In genomic region chr5:136132557-136133415, GRCh38 we compare ENCODE assay signal across 8 cellular contexts. TPM values are rescaled to one million over a fixed set of nuclear protein-coding genes. Genes with fewer than 3 reads are reported as not detected.
DNase-seq lines count a peak whose midpoint lies in the region; FAIRE-seq lines count a peak whose summit lies in the region.

SMAD5 (plus strand) TSS chr5:136132845; CDS start chr5:136153761, 20,916 bp downstream.

- peak within 1 kb of the TSS; percentile 19 for H2BK5ac ChIP-seq in neuronal stem cell (ENCODE audit: low read length)

- peak within 1 kb of the TSS; percentile 95 for H3K9ac ChIP-seq in neuronal stem cell (ENCODE audit: low read depth, low read length, poor library complexity)
- H3K9ac ChIP-seq in subcutaneous abdominal adipose tissue (ENCODE audit: low read length in 5 of 5) = peak within 1 kb of the TSS; percentile 94 to 99 (median 99)

- H3K4me2 ChIP-seq in neuronal stem cell (ENCODE audit: insufficient read depth, low read length, poor library complexity, severe bottlenecking) = peak within 1 kb of the TSS; percentile 60

- peak within 1 kb of the TSS; percentile 67 for H3K4me3 ChIP-seq in H7 (ENCODE audit: insufficient read depth, low read depth, low read length)
- peak within 1 kb of the TSS; percentile 93 to 95 for H3K4me3 ChIP-seq in neuronal stem cell (ENCODE audit: low read length in 2 of 2)
- H3K4me3 ChIP-seq in subcutaneous abdominal adipose tissue (ENCODE audit: low read depth in 1 of 5, low read length in 5 of 5) = peak within 1 kb of the TSS; percentile 78 to 97 (median 94)

- peak within 1 kb of the TSS; percentile 83 for H3K23ac ChIP-seq in neuronal stem cell (ENCODE audit: low read depth, low read length, poor library complexity)

- H3K9me3 ChIP-seq in neuronal stem cell (replicated peaks in 1 of 2; ENCODE audit: control insufficient read depth in 2 of 2, insufficient read depth in 1 of 2, low read depth in 1 of 2, low read length in 2 of 2) = peaks cover 0 to 9% of the 10 kb centered on the region in 2 donors
- no peaks in the 10 kb centered on the region for H3K9me3 ChIP-seq in subcutaneous abdominal adipose tissue (ENCODE audit: control insufficient read depth in 5 of 5, low read length in 5 of 5)

- H2AK5ac ChIP-seq in neuronal stem cell (ENCODE audit: low read depth, low read length) = peak within 1 kb of the TSS; percentile 82

- peak within 1 kb of the TSS; percentile 98 for H3K18ac ChIP-seq in neuronal stem cell (ENCODE audit: low read length)

- no peaks in the 10 kb centered on the region for H3K27me3 ChIP-seq in H7 (ENCODE audit: control insufficient read depth, insufficient read depth, low read length)
- peaks cover 0 to 4% (median 0%) of the 10 kb centered on the region in 3 experiments for H3K27me3 ChIP-seq in neuronal stem cell (ENCODE audit: control insufficient read depth in 3 of 3, insufficient read depth in 3 of 3, low read depth in 1 of 3, low read length in 3 of 3)
- H3K27me3 ChIP-seq in subcutaneous abdominal adipose tissue (ENCODE audit: control insufficient read depth in 5 of 5, insufficient read depth in 4 of 5, low read length in 5 of 5) = peaks cover 0 to 3% (median 0%) of the 10 kb centered on the region in 5 donors

- no CpG with 5 or more reads among the region's 93 CpGs for WGBS in neuronal stem cell (ENCODE audit: extremely low coverage in 2 of 2, insufficient read length in 2 of 2, insufficient replicate concordance in 1 of 2), 2 donors

- H3K36me3 ChIP-seq in H7 (replicated peaks; ENCODE audit: control insufficient read depth, insufficient read depth, low read length) (no peaks in the 10 kb centered on the region), neuronal stem cell (replicated peaks in 1 of 2; ENCODE audit: control insufficient read depth in 2 of 2, insufficient read depth in 2 of 2, low read length in 2 of 2) (peaks cover 0 to 19% of the 10 kb centered on the region in 2 donors), subcutaneous abdominal adipose tissue (ENCODE audit: control insufficient read depth in 5 of 5, insufficient read depth in 5 of 5, low read length in 5 of 5) (no peaks in the 10 kb centered on the region)

- H4K91ac ChIP-seq in neuronal stem cell (ENCODE audit: low read depth, low read length, poor library complexity) = no peak within 1 kb of the TSS

- peak within 1 kb of the TSS; percentile 66 for H3K27ac ChIP-seq in neuronal stem cell (replicated peaks; ENCODE audit: low read length)
- peak within 1 kb of the TSS; percentile 92 for H3K27ac ChIP-seq in subcutaneous abdominal adipose tissue (ENCODE audit: low read depth, low read length)

- H2BK12ac ChIP-seq in neuronal stem cell (ENCODE audit: low read length) = no peak within 1 kb of the TSS

- no peak within 1 kb of the TSS for H3K14ac ChIP-seq in neuronal stem cell (ENCODE audit: low read length)

- H2BK120ac ChIP-seq in neuronal stem cell (ENCODE audit: low read depth, low read length) = no peak within 1 kb of the TSS

- peak within 1 kb of the TSS; percentile 54 for H3K4ac ChIP-seq in neuronal stem cell (ENCODE audit: low read length)

- no peaks in the 10 kb centered on the region for H3K79me1 ChIP-seq in neuronal stem cell (ENCODE audit: low read depth, low read length)

- peak; percentile 82 for DNase-seq in GDM1 (lab: John Stamatoyannopoulos, UW)
- peak; percentile 99 for DNase-seq in H7
- peak; percentile 93 for DNase-seq in M059J (ENCODE audit: low read depth)
- peak; percentile 94 for DNase-seq in SK-MEL-5 (ENCODE audit: low read depth, low spot score)
- DNase-seq in activated naive CD4-positive, alpha-beta T cell treated with Interleukin-2 at 50 U/mL for 16 hours = peak; percentile 80
- DNase-seq in frontal cortex (ENCODE audit: low spot score in 2 of 2) = peak; percentile 95 to 96
- DNase-seq in neuronal stem cell (ENCODE audit: low spot score) = peak; percentile 97

- in situ Hi-C loops in SK-MEL-5 (cut with HindIII; ENCODE audit: low pct_unique_long_range_greater_than_20kb, low sequenced_read_pairs) = no loop called here

- H2BK15ac ChIP-seq in neuronal stem cell (ENCODE audit: low read length) = no peak within 1 kb of the TSS

- H3K4me1 ChIP-seq in neuronal stem cell (ENCODE audit: control insufficient read depth in 2 of 2, insufficient read depth in 1 of 2, low read depth in 1 of 2, low read length in 2 of 2) (peaks cover 2 to 5% of the 10 kb centered on the region in 2 donors), subcutaneous abdominal adipose tissue (ENCODE audit: control insufficient read depth in 5 of 5, insufficient read depth in 5 of 5, low read length in 5 of 5) (peaks cover 2 to 38% (median 27%) of the 10 kb centered on the region in 5 donors)

- peak within 1 kb of the TSS; percentile 90 for H2AFZ ChIP-seq in neuronal stem cell (ENCODE audit: low read length)

- FAIRE-seq in frontal cortex (lab: Jason Lieb, UNC) = no peak

- no peak within 1 kb of the TSS for H4K8ac ChIP-seq in neuronal stem cell (ENCODE audit: low read depth, low read length)

RNA-seq across cellular contexts. Expression of gene SMAD5, which starts in this region (rescaled TPM):
- total RNA-seq in H7 (2014; rRNA removed; shearing (Covaris generic)) = 38.4 and 45.2 TPM in 2 replicates
- total RNA-seq in M059J (2014; rRNA removed; shearing (Covaris generic)) = 34.5 and 42.6 TPM in 2 replicates
- total RNA-seq in SK-MEL-5 (2014; rRNA removed; shearing (Covaris generic)) = 46.1 and 49.1 TPM in 2 replicates
- 27.0 and 32.4 TPM in 2 replicates for polyA plus RNA-seq in SK-MEL-5 (2015; cell fraction: cytosol; rRNA removed)
- polyA plus RNA-seq in SK-MEL-5 (2015; cell fraction: nucleus; rRNA removed) = 25.9 and 29.9 TPM in 2 replicates
- 27.7 TPM for total RNA-seq in frontal cortex
- 29.6 TPM for polyA plus RNA-seq in neuronal stem cell (2013, experiment 1 of 2)
- 30.0 TPM for polyA plus RNA-seq in neuronal stem cell (2013, experiment 2 of 2)

Comparison
In these comparisons a context has a peak if more than half of its experiments do, and no peak if none do; other contexts are left out.
1. Peak in every context shown above with its lines: DNase-seq, H3K4me3 ChIP-seq and H3K27ac ChIP-seq.